1 cellular context compared by ENCODE assay signal in genomic region chr14:88824314-88825077, GRCh38.
A peak's percentile ranks its signal among the peaks of the same experiment; 100 is the strongest.
TF ChIP-seq lines count a peak whose summit lies in the region.

Gene TTC8, plus strand, starts transcription at chr14:88824651. Its CDS starts 57 bp downstream, at chr14:88824708.

TF ChIP-seq in K562, 482 proteins besides CTCF, POLR2A, EP300 and RAD21 (continued from another document and continues in another):
- TF ChIP-seq ZBTB33 (CRISPR knock-in tag; IDR thresholded peaks at IDR 0.05) (no peak), RREB1 (CRISPR knock-in tag; IDR thresholded peaks at IDR 0.05) (no peak), THAP12 (CRISPR knock-in tag; IDR thresholded peaks at IDR 0.05) (no peak), NCOA6 (IDR thresholded peaks at IDR 0.05) (no peak), KAT2B (IDR thresholded peaks at IDR 0.05; ENCODE audit: low read depth, low read length) (no peak), TRIM24 (IDR thresholded peaks at IDR 0.05) (no peak), CLOCK (CRISPR knock-in tag; IDR thresholded peaks at IDR 0.05; ENCODE audit: borderline replicate concordance) (no peak), ZBTB5 (IDR thresholded peaks at IDR 0.05) (no peak), CBFA2T3 (IDR thresholded peaks at IDR 0.05) (no peak), POLR2H (tag; IDR thresholded peaks at IDR 0.05; ENCODE audit: low read depth) (peak; percentile 60), HES1 (IDR thresholded peaks at IDR 0.05; ENCODE audit: low read depth) (no peak), SNIP1 (IDR thresholded peaks at IDR 0.05; ENCODE audit: low read depth) (no peak), E2F4 (CRISPR knock-in tag; IDR thresholded peaks at IDR 0.05; ENCODE audit: low read depth) (no peak), ZNF174 (CRISPR knock-in tag; IDR thresholded peaks at IDR 0.05) (no peak), KLF13 (tag; IDR thresholded peaks at IDR 0.05; ENCODE audit: borderline replicate concordance, low read depth) (peak; percentile 72; the same call in 1 of the 2 replicates), FOXO4 (CRISPR knock-in tag; IDR thresholded peaks at IDR 0.05) (no peak), PRMT5 (CRISPR knock-in tag; IDR thresholded peaks at IDR 0.05) (no peak), HDAC6 (IDR thresholded peaks at IDR 0.05; ENCODE audit: low read depth, low read length) (no peak), ZNF395 (CRISPR knock-in tag; IDR thresholded peaks at IDR 0.05) (no peak; the same call in 1 of the 2 replicates), SAFB2 (IDR thresholded peaks at IDR 0.05; ENCODE audit: borderline replicate concordance, low read depth, low read length, severe bottlenecking) (no peak), CBX1 (IDR thresholded peaks at IDR 0.05; ENCODE audit: low read depth) (no peak), NRF1 (conservative IDR thresholded peaks at IDR 0.05 in 1 of 2, IDR thresholded peaks at IDR 0.05 in 1 of 2) (peak; percentile 41 to 49; a peak in 3 of 4 replicates), NKRF (IDR thresholded peaks at IDR 0.05; ENCODE audit: borderline replicate concordance) (peak; percentile 52; the same call in 1 of the 2 replicates), RHOXF2B (CRISPR knock-in tag; conservative IDR thresholded peaks at IDR 0.05) (no peak), KDM5B (IDR thresholded peaks at IDR 0.05; ENCODE audit: insufficient replicate concordance, low read depth, low read length) (peak; percentile 61), RBM25 (IDR thresholded peaks at IDR 0.05; ENCODE audit: low read depth, low read length, severe bottlenecking) (no peak), EGR1 (conservative IDR thresholded peaks at IDR 0.05) (peak; percentile 46), PHTF2 (CRISPR knock-in tag; IDR thresholded peaks at IDR 0.05) (no peak), RBM17 (IDR thresholded peaks at IDR 0.05; ENCODE audit: borderline replicate concordance, low read depth, low read length) (no peak), POLR3A (IDR thresholded peaks at IDR 0.05; ENCODE audit: borderline replicate concordance, extremely low read depth, insufficient read depth, insufficient read length) (no peak), ELK1 (CRISPR knock-in tag; IDR thresholded peaks at IDR 0.05) (no peak), SMARCC2 (IDR thresholded peaks at IDR 0.05; ENCODE audit: low read depth) (no peak)
